Comparison of ENCODE assay signal across 19 cellular contexts in genomic region chr5:32282633-32283032, GRCh38. TPM values are rescaled to one million over a fixed set of nuclear protein-coding genes. Genes with fewer than 3 reads are reported as not detected.
DNase-seq lines count a peak whose midpoint lies in the region; ATAC-seq and TF ChIP-seq lines count a peak whose summit lies in the region.
"Had no signal": no experiment of that assay in that cellular context is flagged by ENCODE, and none has a peak within 500 bp of the region (broad histone marks: within the 10 kb centered on the region; RNA-seq: fewer than 3 reads in every experiment).

No MANE protein-coding gene starts in this region.

- no peak overlapping the region for H3K23ac ChIP-seq in IMR-90 (ENCODE audit: low read depth, low read length)

- BruUV-seq in IMR-90 (replicated peaks; lab: Mats Ljungman, UMichigan): no TSS peak

- H3K14ac ChIP-seq in IMR-90 (replicated peaks; ENCODE audit: low read depth, low read length): no peak overlapping the region

- H3K9me3 ChIP-seq in IMR-90 (ENCODE audit: control insufficient read depth, insufficient read depth, low read length): no peaks in the 10 kb centered on the region
- no peaks in the 10 kb centered on the region for H3K9me3 ChIP-seq in BE2C
- H3K9me3 ChIP-seq: BLaER1 had no signal

- no peak overlapping the region for H3K9ac ChIP-seq in IMR-90 (ENCODE audit: low read depth, low read length)
- H3K9ac ChIP-seq: BLaER1 had no signal

- no peak for TF ChIP-seq POLR2A in IMR-90 (IDR thresholded peaks at IDR 0.05; ENCODE audit: low read depth, low read length)

- no peak overlapping the region for H2BK5ac ChIP-seq in IMR-90 (ENCODE audit: low read depth, low read length, poor library complexity, severe bottlenecking)

- peak overlapping the region; percentile 9 for H3K27ac Mint-ChIP-seq in activated CD8-positive, alpha-beta memory T cell treated with anti-CD3 and anti-CD28 coated beads, Interleukin-2, amount 10 ng/mL, durations not matched to agents 7 days and 5 days
- H3K27ac Mint-ChIP-seq in activated T-helper 17 cell treated with anti-CD3 and anti-CD28 coated beads, Interleukin-2, amount 50 U/mL, for 72 hours: peak overlapping the region; percentile 13
- H3K27ac Mint-ChIP-seq in naive B cell: peak overlapping the region; percentile 2 to 82 (median 66)
- H3K27ac Mint-ChIP-seq: CD4-positive, alpha-beta T cell had no signal

- H3K4me3 ChIP-seq in IMR-90 (ENCODE audit: insufficient read depth, low read depth, low read length) (no peak overlapping the region), BE2C (ENCODE audit: low read depth, low read length) (no peak overlapping the region)
- H3K4me3 ChIP-seq: BLaER1 had no signal

- WGBS in IMR-90 (ENCODE audit: extremely low coverage in 2 of 2, insufficient read length in 1 of 2), 2 experiments: no CpG with 5 or more reads among the region's 6 CpGs

- H3K36me3 ChIP-seq in IMR-90 (ENCODE audit: control insufficient read depth, insufficient read depth, low read length) (no peaks in the 10 kb centered on the region), BE2C (no peaks in the 10 kb centered on the region)

- H3K4ac ChIP-seq in IMR-90 (ENCODE audit: low read depth, low read length): no peak overlapping the region

- CTCF ChIA-PET in activated CD8-positive, alpha-beta memory T cell treated with anti-CD3 and anti-CD28 coated beads, Interleukin-2, amount 10 ng/mL, durations not matched to agents 7 days and 5 days (lab: Charles Lee): no interaction called here
- CTCF ChIA-PET in IMR-90 (lab: Yijun Ruan, JAX): no interaction called here

- no peak overlapping the region for H2AFZ ChIP-seq in IMR-90 (replicated peaks; ENCODE audit: low read length, poor library complexity)

- H2BK15ac ChIP-seq in IMR-90 (ENCODE audit: low read depth, low read length): no peak overlapping the region

- peaks cover 39 to 63% of the 10 kb centered on the region in 2 experiments for H3K79me1 ChIP-seq in IMR-90 (ENCODE audit: low read depth in 1 of 2, low read length in 2 of 2)

- H4K20me1 ChIP-seq in IMR-90 (ENCODE audit: insufficient read depth, low read length): no peaks in the 10 kb centered on the region; the same call in 1 of the 2 replicates

- H4K5ac ChIP-seq in IMR-90 (ENCODE audit: low read depth, low read length): no peak overlapping the region

- no peak overlapping the region for H3K27ac ChIP-seq in IMR-90 (ENCODE audit: insufficient read depth, low read length)
- H3K27ac ChIP-seq: BLaER1 had no signal

- H3K4me3 Mint-ChIP-seq in activated CD8-positive, alpha-beta memory T cell treated with anti-CD3 and anti-CD28 coated beads, Interleukin-2, amount 10 ng/mL, durations not matched to agents 7 days and 5 days: no peak overlapping the region
- no peak overlapping the region for H3K4me3 Mint-ChIP-seq in activated T-helper 17 cell treated with anti-CD3 and anti-CD28 coated beads, Interleukin-2, amount 50 U/mL, for 72 hours
- peak overlapping the region in 1 of 8 donors; percentile 2 for H3K4me3 Mint-ChIP-seq in naive B cell
- H3K4me3 Mint-ChIP-seq: CD4-positive, alpha-beta T cell had no signal

- no peak overlapping the region for H2BK120ac ChIP-seq in IMR-90 (ENCODE audit: low read depth, low read length)

- H3K27me3 ChIP-seq in IMR-90 (ENCODE audit: control insufficient read depth, insufficient read depth, low read length) (no peaks in the 10 kb centered on the region), BE2C (no peaks in the 10 kb centered on the region)
- H3K27me3 ChIP-seq: BLaER1 had no signal

- no peak overlapping the region for H4K8ac ChIP-seq in IMR-90 (ENCODE audit: low read depth in 2 of 2, low read length in 2 of 2)

- no peak overlapping the region for H2AK9ac ChIP-seq in IMR-90 (replicated peaks; ENCODE audit: low read depth, low read length, poor library complexity)

- no peaks in the 10 kb centered on the region for H3K27me3 Mint-ChIP-seq in activated CD8-positive, alpha-beta memory T cell treated with anti-CD3 and anti-CD28 coated beads, Interleukin-2, amount 10 ng/mL, durations not matched to agents 7 days and 5 days
- H3K27me3 Mint-ChIP-seq in activated T-helper 17 cell treated with anti-CD3 and anti-CD28 coated beads, Interleukin-2, amount 50 U/mL, for 72 hours: no peaks in the 10 kb centered on the region
- H3K27me3 Mint-ChIP-seq in naive B cell: no peaks in the 10 kb centered on the region
- H3K27me3 Mint-ChIP-seq: CD4-positive, alpha-beta T cell had no signal

- peaks cover 28% of the 10 kb centered on the region for H3K36me3 Mint-ChIP-seq in activated CD8-positive, alpha-beta memory T cell treated with anti-CD3 and anti-CD28 coated beads, Interleukin-2, amount 10 ng/mL, durations not matched to agents 7 days and 5 days
- peaks cover 8% of the 10 kb centered on the region for H3K36me3 Mint-ChIP-seq in activated T-helper 17 cell treated with anti-CD3 and anti-CD28 coated beads, Interleukin-2, amount 50 U/mL, for 72 hours (ENCODE audit: low read depth)
- peaks cover 0 to 4% of the 10 kb centered on the region in 2 donors for H3K36me3 Mint-ChIP-seq in naive B cell

- no peak for TF ChIP-seq RAD21 in IMR-90 (IDR thresholded peaks at IDR 0.05; ENCODE audit: low read length)

- ATAC-seq in activated CD8-positive, alpha-beta memory T cell treated with anti-CD3 and anti-CD28 coated beads, Interleukin-2, amount 10 ng/mL, durations not matched to agents 7 days and 5 days: no peak
- no peak for ATAC-seq in IMR-90 (ENCODE audit: low read depth)
- ATAC-seq in activated T-helper 17 cell treated with anti-CD3 and anti-CD28 coated beads, Interleukin-2, amount 50 U/mL, for 72 hours (replicated peaks): no peak
- no peak for ATAC-seq in naive B cell (ENCODE audit: low read depth in 2 of 2)
- ATAC-seq: HCT116, PC-3 had no signal

- peaks cover 8% of the 10 kb centered on the region for H3K9me1 ChIP-seq in IMR-90 (ENCODE audit: insufficient read depth, low read length)

- H3K18ac ChIP-seq in IMR-90 (ENCODE audit: low read depth, low read length): no peak overlapping the region

- intact Hi-C loops in IMR-90 (cut with micrococcal nuclease): no loop called here

- no peak overlapping the region for H2BK20ac ChIP-seq in IMR-90 (ENCODE audit: low read depth, low read length)

- H3K56ac ChIP-seq in IMR-90 (ENCODE audit: extremely low read depth, insufficient read depth, low read length): no peak overlapping the region

- in situ Hi-C loops in IMR-90 (cut with MboI; ENCODE audit: low sequenced_read_pairs): no loop called here

- H2AK5ac ChIP-seq in IMR-90 (ENCODE audit: low read depth, low read length): no peak overlapping the region

- no peaks in the 10 kb centered on the region for H3K9me3 Mint-ChIP-seq in activated CD8-positive, alpha-beta memory T cell treated with anti-CD3 and anti-CD28 coated beads, Interleukin-2, amount 10 ng/mL, durations not matched to agents 7 days and 5 days (ENCODE audit: low read depth)
- H3K9me3 Mint-ChIP-seq in activated T-helper 17 cell treated with anti-CD3 and anti-CD28 coated beads, Interleukin-2, amount 50 U/mL, for 72 hours: no peaks in the 10 kb centered on the region
- H3K9me3 Mint-ChIP-seq in naive B cell: peaks cover 0 to 2% (median 0%) of the 10 kb centered on the region in 7 donors
- H3K9me3 Mint-ChIP-seq: CD4-positive, alpha-beta T cell had no signal

- POLR2A ChIA-PET in IMR-90 (lab: Charles Lee; ENCODE audit: unreplicated experiment): no interaction called here

- H4K91ac ChIP-seq in IMR-90 (ENCODE audit: insufficient read depth, low read depth, low read length): no peak overlapping the region

- no peak overlapping the region for H3K4me2 ChIP-seq in IMR-90 (ENCODE audit: low read depth, low read length)
- H3K4me2 ChIP-seq: BLaER1 had no signal

- peaks cover 58% of the 10 kb centered on the region for H3K4me1 Mint-ChIP-seq in activated CD8-positive, alpha-beta memory T cell treated with anti-CD3 and anti-CD28 coated beads, Interleukin-2, amount 10 ng/mL, durations not matched to agents 7 days and 5 days
- peaks cover 39% of the 10 kb centered on the region for H3K4me1 Mint-ChIP-seq in activated T-helper 17 cell treated with anti-CD3 and anti-CD28 coated beads, Interleukin-2, amount 50 U/mL, for 72 hours
- H3K4me1 Mint-ChIP-seq in naive B cell: peaks cover 39 to 49% (median 42%) of the 10 kb centered on the region in 3 donors

- TF ChIP-seq CTCF in IMR-90 (conservative IDR thresholded peaks at IDR 0.05; ENCODE audit: low read depth, low read length): no peak
- no peak for TF ChIP-seq CTCF in BE2C (IDR thresholded peaks at IDR 0.05; ENCODE audit: low read depth, low read length)

- H3K4me1 ChIP-seq in IMR-90 (ENCODE audit: control insufficient read depth, insufficient read depth, low read length) (peaks cover 3% of the 10 kb centered on the region; the same call in 1 of the 2 replicates), BE2C (no peaks in the 10 kb centered on the region)

- dilution Hi-C loops in IMR-90 (cut with HindIII; ENCODE audit: low sequenced_read_pairs, unreplicated experiment): no loop called here

- DNase-seq in activated CD8-positive, alpha-beta memory T cell treated with anti-CD3 and anti-CD28 coated beads, Interleukin-2, amount 10 ng/mL, durations not matched to agents 7 days and 5 days: no peak
- no peak for DNase-seq in activated CD8-positive, alpha-beta memory T cell treated with anti-CD3 and anti-CD28 coated beads, Interleukin-2, amount 50 U/mL, for 4 hours
- DNase-seq in IMR-90 (no peak), naive B cell (no peak), NCI-H187 (lab: John Stamatoyannopoulos, UW) (no peak), BE2C (no peak), cerebellum (ENCODE audit: low spot score) (no peak)
- DNase-seq: CD4-positive, alpha-beta T cell; DMS153; GOT3; NCI-H1694; NCI-H2081 treated with DMSO at 0.1 percent for 48 hours; NCI-H446; NCI-H526; PC-3; Right ventricle myocardium superior had no signal

TF ChIP-seq in IMR-90, 13 proteins besides CTCF, POLR2A, EP300 and RAD21 (continues in another document):
- TF ChIP-seq CEBPB (IDR thresholded peaks at IDR 0.05; ENCODE audit: low read depth, low read length) (peak; percentile 43; the same call in 1 of the 2 replicates), MAFK (IDR thresholded peaks at IDR 0.05; ENCODE audit: low read depth, low read length) (no peak), RFX5 (IDR thresholded peaks at IDR 0.05; ENCODE audit: low read depth, low read length) (no peak), SMC3 (IDR thresholded peaks at IDR 0.05; ENCODE audit: low read depth, low read length) (no peak)

RNA-seq across cellular contexts. Expression of gene MTMR12, which starts 30.1 kb away (rescaled TPM):
- 10 to 100 TPM; 23.3 to 26.6 TPM for total RNA-seq in activated CD8-positive, alpha-beta memory T cell treated with anti-CD3 and anti-CD28 coated beads, Interleukin-2, amount 10 ng/mL, durations not matched to agents 7 days and 5 days
- 20.3 and 21.3 TPM in 2 replicates for total RNA-seq in IMR-90 (2012; rRNA removed)
- polyA plus RNA-seq in IMR-90 (2012; rRNA removed): 10.2 and 11.1 TPM in 2 replicates
- 4.4 and 5.4 TPM in 2 replicates for polyA plus RNA-seq in IMR-90 (2012; cell fraction: cytosol; rRNA removed)
- 4.1 and 12.2 TPM in 2 replicates for polyA plus RNA-seq in IMR-90 (2012; cell fraction: nucleus; rRNA removed; ENCODE audit: low replicate concordance)
- 10 to 100 TPM; 28.4 TPM for total RNA-seq in activated T-helper 17 cell treated with anti-CD3 and anti-CD28 coated beads, Interleukin-2, amount 50 U/mL, for 72 hours
- polyA plus RNA-seq in naive B cell (ENCODE audit: low read depth in 6 of 6): 10 to 100 TPM; 16.9 to 32.1 (median 20.5) TPM
- polyA plus RNA-seq in BE2C (2012; ENCODE audit: insufficient read depth, insufficient read length, low read depth): 12.0 TPM
- total RNA-seq in cerebellum: 20.2 TPM

Comparison
In these comparisons a context has a peak if more than half of its experiments do, and no peak if none do; other contexts are left out.
1. H3K27ac Mint-ChIP-seq: peak in every context shown above with its lines; median percentile 66 in naive B cell; 13 in activated T-helper 17 cell treated with anti-CD3 and anti-CD28 coated beads, Interleukin-2, amount 50 U/mL, for 72 hours; 9 in activated CD8-positive, alpha-beta memory T cell treated with anti-CD3 and anti-CD28 coated beads, Interleukin-2, amount 10 ng/mL, durations not matched to agents 7 days and 5 days.